Comparison of ENCODE assay signal across 12 cellular contexts in the genomic region with DNA sequence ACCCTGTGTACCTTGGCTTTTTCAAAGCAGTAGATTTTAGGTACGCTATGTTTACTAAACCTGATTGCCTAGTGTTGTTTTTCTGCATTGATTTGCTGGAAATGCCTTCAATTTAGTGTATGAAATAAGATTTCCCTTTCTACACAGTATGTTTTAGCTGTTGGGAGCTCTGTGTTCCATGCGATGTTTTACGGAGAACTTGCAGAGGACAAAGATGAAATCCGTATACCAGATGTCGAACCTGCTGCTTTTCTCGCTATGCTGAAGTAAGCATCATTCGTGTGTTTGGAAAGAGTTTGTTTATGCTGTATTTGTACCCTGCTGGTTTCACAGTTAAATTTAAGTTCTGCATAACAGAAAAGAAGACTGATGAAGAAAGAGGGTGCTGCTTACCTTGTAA. TPM values are rescaled to one million over a fixed set of nuclear protein-coding genes. Genes with fewer than 3 reads are reported as not detected.
DNase-seq lines count a peak whose midpoint lies in the region; ATAC-seq and TF ChIP-seq lines count a peak whose summit lies in the region.
"Had no signal": no experiment of that assay in that cellular context is flagged by ENCODE, and none has a peak within 500 bp of the region (broad histone marks: within the 10 kb centered on the region; RNA-seq: fewer than 3 reads in every experiment).

No MANE protein-coding gene starts in this region.

- peaks cover 28% of the 10 kb centered on the region for H3K4me1 ChIP-seq in lower lobe of right lung
- H3K4me1 ChIP-seq in stomach smooth muscle (ENCODE audit: control insufficient read depth, insufficient read depth, low read length) = peaks cover 11% of the 10 kb centered on the region

- peak overlapping the region; percentile 21 to 52 for H3K9ac ChIP-seq in stomach smooth muscle (ENCODE audit: low read length in 2 of 2)

- H3K4me3 ChIP-seq in astrocyte of the cerebellum (ENCODE audit: low read depth, low read length) = peak overlapping the region; percentile 27
- peak overlapping the region; percentile 48 for H3K4me3 ChIP-seq in lower lobe of right lung
- peak overlapping the region; percentile 45 to 72 for H3K4me3 ChIP-seq in stomach smooth muscle (ENCODE audit: low read length in 2 of 2)

- ATAC-seq in lower lobe of right lung (no peak), GM21515 (IDR thresholded peaks at IDR 0.05; ENCODE audit: unreplicated experiment) (no peak)
- ATAC-seq: stimulated activated effector memory CD8-positive, alpha-beta T cell treated with anti-CD3 and anti-CD28 coated beads, Interleukin-12 subunit alpha, Interleukin-12 subunit beta, amount 100 ng/mL, for 72 hours had no signal

- H3K36me3 ChIP-seq in lower lobe of right lung (peaks cover 16% of the 10 kb centered on the region), stomach smooth muscle (ENCODE audit: control insufficient read depth in 2 of 2, insufficient read depth in 2 of 2, low read length in 2 of 2) (peaks cover 7 to 12% of the 10 kb centered on the region in 2 donors)

- intact Hi-C loops in lower lobe of right lung (cut with DNase I) = no loop called here

- in situ Hi-C loops in astrocyte of the cerebellum (cut with HindIII; ENCODE audit: low sequenced_read_pairs) = no loop called here

- no peaks in the 10 kb centered on the region for H3K9me3 ChIP-seq in lower lobe of right lung
- H3K9me3 ChIP-seq in stomach smooth muscle (ENCODE audit: control insufficient read depth in 2 of 2, low read length in 2 of 2) = no peaks in the 10 kb centered on the region

- no peaks in the 10 kb centered on the region for H3K27me3 ChIP-seq in lower lobe of right lung (ENCODE audit: low read depth)
- no peaks in the 10 kb centered on the region for H3K27me3 ChIP-seq in stomach smooth muscle (ENCODE audit: control insufficient read depth in 1 of 2, insufficient read depth in 2 of 2, low read length in 2 of 2)

- TF ChIP-seq CTCF in astrocyte of the cerebellum (IDR thresholded peaks at IDR 0.05; ENCODE audit: low read depth, low read length, missing control alignments) = no peak
- TF ChIP-seq CTCF in lower lobe of right lung (IDR thresholded peaks at IDR 0.05) = no peak

- DNase-seq in DMS 273 (lab: John Stamatoyannopoulos, UW; ENCODE audit: unreplicated experiment) (peak; percentile 19), DMS 273 treated with DMSO at 0.1 percent for 48 hours (lab: John Stamatoyannopoulos, UW) (no peak), astrocyte of the cerebellum (ENCODE audit: low read depth) (no peak), lower lobe of right lung (no peak), RKO (ENCODE audit: low spot score) (no peak), cerebellar nuclear complex (lab: John Stamatoyannopoulos, UW) (no peak)
- DNase-seq: GOT3, nephron progenitor cell had no signal

- H3K27ac ChIP-seq in lower lobe of right lung (no peak overlapping the region), stomach smooth muscle (ENCODE audit: low read length) (no peak overlapping the region)
- H3K27ac ChIP-seq: 22Rv1 had no signal

RNA-seq across cellular contexts. Expression of a gene that starts 1.9 kb away (rescaled TPM):
- total RNA-seq in lower lobe of right lung = 37.0 TPM
